8 cellular contexts compared by ENCODE assay signal in the genomic region with DNA sequence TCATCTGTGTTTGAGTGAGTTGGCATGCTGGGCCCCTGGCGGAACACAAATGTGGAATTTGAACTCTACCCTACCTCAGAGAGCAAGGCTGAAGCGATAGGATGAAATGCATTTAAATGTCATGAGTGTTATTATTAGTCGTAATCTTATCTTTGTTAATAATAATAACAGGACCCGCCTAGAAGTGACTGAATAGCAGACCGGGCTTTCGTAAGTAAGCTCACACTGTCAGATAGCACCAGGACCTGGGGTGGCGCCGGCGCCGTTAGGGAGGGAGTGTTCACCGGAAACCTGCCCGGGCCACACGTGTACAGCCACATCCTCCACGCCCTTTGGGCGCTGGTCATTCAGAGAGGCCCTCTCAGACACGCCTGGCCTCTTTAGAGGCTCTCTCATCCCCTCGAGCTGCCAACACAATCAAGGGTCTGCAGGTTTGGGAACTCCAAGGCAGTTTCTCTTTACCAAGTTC.
DNase-seq lines count a peak whose midpoint lies in the region; ATAC-seq and TF ChIP-seq lines count a peak whose summit lies in the region.

No MANE protein-coding gene starts in this region.

- DNase-seq in activated CD4-positive, alpha-beta T cell treated with anti-CD3 and anti-CD28 coated beads, Interleukin-2, amount 50 U/mL, for 48 hours, result peak; percentile 64 to 67
- DNase-seq in epithelial cell of esophagus (ENCODE audit: low read depth) (peak; percentile 51), progenitor cell of endocrine pancreas (ENCODE audit: low spot score, unreplicated experiment) (no peak), RKO (ENCODE audit: low spot score) (no peak), NCI-H2171 (lab: John Stamatoyannopoulos, UW) (no peak), cerebellum (ENCODE audit: low spot score) (no peak)

- H3K4me3 ChIP-seq in epithelial cell of esophagus (ENCODE audit: low read length), result no peak overlapping the region

- TF ChIP-seq CTCF in epithelial cell of esophagus (IDR thresholded peaks at IDR 0.05; ENCODE audit: insufficient read depth, low read depth, low read length, missing control alignments), result no peak
- no peak for TF ChIP-seq CTCF in progenitor cell of endocrine pancreas (IDR thresholded peaks at IDR 0.05; ENCODE audit: unreplicated experiment)

- H3K9me3 Mint-ChIP-seq in progenitor cell of endocrine pancreas (ENCODE audit: low read depth), result no peaks in the 10 kb centered on the region

- no peaks in the 10 kb centered on the region for H3K36me3 Mint-ChIP-seq in progenitor cell of endocrine pancreas (ENCODE audit: insufficient read depth)

- no peaks in the 10 kb centered on the region for H3K27me3 Mint-ChIP-seq in progenitor cell of endocrine pancreas

- no peak overlapping the region for H3K4me3 Mint-ChIP-seq in progenitor cell of endocrine pancreas (ENCODE audit: low read depth)

- ATAC-seq in HG03354 (IDR thresholded peaks at IDR 0.05; ENCODE audit: poor library complexity, severe bottlenecking, unreplicated experiment), result peak; percentile 76

- H3K4me1 Mint-ChIP-seq in progenitor cell of endocrine pancreas (ENCODE audit: low read depth), result peaks cover 43% of the 10 kb centered on the region

- peak overlapping the region; percentile 97 for H3K27ac Mint-ChIP-seq in progenitor cell of endocrine pancreas

- peak; percentile 27 for TF ChIP-seq POLR2A in GM19193 (IDR thresholded peaks at IDR 0.05; ENCODE audit: extremely low read depth, insufficient read depth, insufficient read length)

Comparison
In these comparisons a context has a peak if more than half of its experiments do, and no peak if none do; other contexts are left out.
1. DNase-seq: peak in activated CD4-positive, alpha-beta T cell treated with anti-CD3 and anti-CD28 coated beads, Interleukin-2, amount 50 U/mL, for 48 hours (2 of 2) and epithelial cell of esophagus (single experiment); none in progenitor cell of endocrine pancreas (single experiment), RKO (single experiment), NCI-H2171 (single experiment) and cerebellum (single experiment).